1 cellular context compared by ENCODE assay signal in the genomic region with DNA sequence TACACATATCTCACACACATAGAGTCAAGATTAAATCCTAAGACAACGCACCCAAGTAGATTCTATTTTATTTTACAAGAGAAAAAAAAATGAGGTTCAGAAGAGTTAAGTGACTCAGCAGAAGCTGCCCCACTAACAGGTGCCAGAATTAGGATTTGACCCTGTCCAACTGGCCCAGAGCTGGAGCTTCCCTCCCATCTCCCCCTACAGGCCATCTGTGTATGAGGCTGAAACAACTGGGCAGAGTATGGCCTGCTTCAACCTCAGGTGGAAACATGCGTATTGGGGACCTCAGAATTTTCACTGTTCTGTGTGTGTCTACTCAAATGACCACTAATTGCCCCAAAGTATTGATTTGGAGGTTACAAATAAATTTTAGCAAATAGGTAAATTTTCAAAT.
TF ChIP-seq lines count a peak whose summit lies in the region.

No MANE protein-coding gene starts in this region.

TF ChIP-seq in K562, 482 proteins besides CTCF, POLR2A, EP300 and RAD21 (continued from another document):
- TF ChIP-seq EHMT2 (IDR thresholded peaks at IDR 0.05) (no peak), BRF1 (IDR thresholded peaks at IDR 0.05; ENCODE audit: borderline replicate concordance, extremely low read depth, insufficient read length) (no peak), ZSCAN32 (CRISPR knock-in tag; IDR thresholded peaks at IDR 0.05) (no peak), E2F4 (CRISPR knock-in tag; IDR thresholded peaks at IDR 0.05; ENCODE audit: low read depth) (no peak), MAFK (IDR thresholded peaks at IDR 0.05; ENCODE audit: low read length) (0 out of 2 replicates have a peak, but pooled peaks have one; percentile 29), ZNF444 (CRISPR knock-in tag; IDR thresholded peaks at IDR 0.05) (no peak), MEF2A (IDR thresholded peaks at IDR 0.05; ENCODE audit: control insufficient read depth, low read depth, low read length) (no peak), NFE2 (IDR thresholded peaks at IDR 0.05; ENCODE audit: low read depth) (peak; percentile 56), NFE2L1 (tag; IDR thresholded peaks at IDR 0.05; ENCODE audit: borderline replicate concordance, low read depth) (0 out of 2 replicates have a peak, but pooled peaks have one; percentile 49), MAFF (IDR thresholded peaks at IDR 0.05; ENCODE audit: low read length) (0 out of 2 replicates have a peak, but pooled peaks have one; percentile 37), CBFB (CRISPR knock-in tag; IDR thresholded peaks at IDR 0.05) (no peak), MLLT1 (IDR thresholded peaks at IDR 0.05) (no peak), MAFG (tag; conservative IDR thresholded peaks at IDR 0.05) (peak; percentile 71), C11orf30 (IDR thresholded peaks at IDR 0.05; ENCODE audit: low read depth) (peak; percentile 48; the same call in 1 of the 2 replicates)
- TF ChIP-seq, protein P1, sequence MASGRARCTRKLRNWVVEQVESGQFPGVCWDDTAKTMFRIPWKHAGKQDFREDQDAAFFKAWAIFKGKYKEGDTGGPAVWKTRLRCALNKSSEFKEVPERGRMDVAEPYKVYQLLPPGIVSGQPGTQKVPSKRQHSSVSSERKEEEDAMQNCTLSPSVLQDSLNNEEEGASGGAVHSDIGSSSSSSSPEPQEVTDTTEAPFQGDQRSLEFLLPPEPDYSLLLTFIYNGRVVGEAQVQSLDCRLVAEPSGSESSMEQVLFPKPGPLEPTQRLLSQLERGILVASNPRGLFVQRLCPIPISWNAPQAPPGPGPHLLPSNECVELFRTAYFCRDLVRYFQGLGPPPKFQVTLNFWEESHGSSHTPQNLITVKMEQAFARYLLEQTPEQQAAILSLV (tag; IDR thresholded peaks at IDR 0.05), result no peak
- TF ChIP-seq, protein P2, sequence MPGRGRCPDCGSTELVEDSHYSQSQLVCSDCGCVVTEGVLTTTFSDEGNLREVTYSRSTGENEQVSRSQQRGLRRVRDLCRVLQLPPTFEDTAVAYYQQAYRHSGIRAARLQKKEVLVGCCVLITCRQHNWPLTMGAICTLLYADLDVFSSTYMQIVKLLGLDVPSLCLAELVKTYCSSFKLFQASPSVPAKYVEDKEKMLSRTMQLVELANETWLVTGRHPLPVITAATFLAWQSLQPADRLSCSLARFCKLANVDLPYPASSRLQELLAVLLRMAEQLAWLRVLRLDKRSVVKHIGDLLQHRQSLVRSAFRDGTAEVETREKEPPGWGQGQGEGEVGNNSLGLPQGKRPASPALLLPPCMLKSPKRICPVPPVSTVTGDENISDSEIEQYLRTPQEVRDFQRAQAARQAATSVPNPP (IDR thresholded peaks at IDR 0.05; ENCODE audit: borderline replicate concordance, insufficient read depth, insufficient read length), result no peak
- TF ChIP-seq, protein P3, sequence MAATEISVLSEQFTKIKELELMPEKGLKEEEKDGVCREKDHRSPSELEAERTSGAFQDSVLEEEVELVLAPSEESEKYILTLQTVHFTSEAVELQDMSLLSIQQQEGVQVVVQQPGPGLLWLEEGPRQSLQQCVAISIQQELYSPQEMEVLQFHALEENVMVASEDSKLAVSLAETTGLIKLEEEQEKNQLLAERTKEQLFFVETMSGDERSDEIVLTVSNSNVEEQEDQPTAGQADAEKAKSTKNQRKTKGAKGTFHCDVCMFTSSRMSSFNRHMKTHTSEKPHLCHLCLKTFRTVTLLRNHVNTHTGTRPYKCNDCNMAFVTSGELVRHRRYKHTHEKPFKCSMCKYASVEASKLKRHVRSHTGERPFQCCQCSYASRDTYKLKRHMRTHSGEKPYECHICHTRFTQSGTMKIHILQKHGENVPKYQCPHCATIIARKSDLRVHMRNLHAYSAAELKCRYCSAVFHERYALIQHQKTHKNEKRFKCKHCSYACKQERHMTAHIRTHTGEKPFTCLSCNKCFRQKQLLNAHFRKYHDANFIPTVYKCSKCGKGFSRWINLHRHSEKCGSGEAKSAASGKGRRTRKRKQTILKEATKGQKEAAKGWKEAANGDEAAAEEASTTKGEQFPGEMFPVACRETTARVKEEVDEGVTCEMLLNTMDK (IDR thresholded peaks at IDR 0.05; ENCODE audit: borderline replicate concordance, insufficient read depth, low read depth, low read length, poor library complexity, severe bottlenecking), result peak; percentile 9
